21 cellular contexts compared by ENCODE assay signal in the genomic region with DNA sequence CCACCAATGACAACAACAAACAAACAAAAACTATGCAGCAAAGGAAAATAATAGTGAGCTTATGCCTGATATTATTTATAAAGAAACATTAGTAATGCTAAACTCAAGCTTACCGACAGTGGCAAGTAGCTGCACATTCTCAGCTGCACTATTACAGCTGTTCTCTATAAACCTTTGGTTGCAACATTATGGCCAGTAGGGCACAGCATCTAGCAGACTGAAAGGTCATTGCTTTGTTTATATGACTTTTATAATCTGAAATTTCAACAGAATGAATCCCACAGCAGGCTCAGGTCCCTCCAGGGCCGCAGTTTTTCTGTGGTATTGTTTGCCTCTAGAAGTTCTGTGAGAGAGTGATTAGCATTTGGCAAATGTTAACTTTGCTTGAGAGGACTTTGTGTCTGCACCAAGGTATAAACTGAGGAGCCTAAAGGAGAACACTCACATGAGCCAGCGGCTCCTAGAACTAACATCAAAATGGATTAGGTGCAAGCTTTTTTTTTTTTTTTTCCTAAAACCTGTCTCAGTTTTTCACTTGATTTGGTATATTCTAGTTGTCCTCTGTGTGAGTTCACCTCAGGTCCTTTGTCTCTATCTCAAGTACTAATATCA. TPM values are rescaled to one million over a fixed set of nuclear protein-coding genes. Genes with fewer than 3 reads are reported as not detected.
DNase-seq lines count a peak whose midpoint lies in the region; ATAC-seq, FAIRE-seq and TF ChIP-seq lines count a peak whose summit lies in the region.
"Had no signal": no experiment of that assay in that cellular context is flagged by ENCODE, and none has a peak within 500 bp of the region (broad histone marks: within the 10 kb centered on the region; RNA-seq: fewer than 3 reads in every experiment).

No MANE protein-coding gene starts in this region.

- no peak overlapping the region for H4K5ac ChIP-seq in H1 (ENCODE audit: insufficient read length, low read depth, low read length)

- no peaks in the 10 kb centered on the region for H3K36me3 ChIP-seq in HUES64 (ENCODE audit: insufficient read depth, low read length)
- no peaks in the 10 kb centered on the region for H3K36me3 ChIP-seq in H1 (ENCODE audit: control insufficient read depth in 2 of 4, insufficient read depth in 4 of 4, low read length in 3 of 4)
- H3K36me3 ChIP-seq in hepatocyte (replicated peaks; ENCODE audit: insufficient read depth, low read depth) = no peaks in the 10 kb centered on the region
- H3K36me3 ChIP-seq: SJSA1 had no signal

- H3K14ac ChIP-seq in H1 (ENCODE audit: insufficient read length) = no peak overlapping the region

- no peak overlapping the region for H3K4ac ChIP-seq in H1 (replicated peaks; ENCODE audit: insufficient read length, low read depth, low read length)

- 68% methylated on average over 3 of the region's 3 CpGs for WGBS in HUES64
- WGBS in H1 (ENCODE audit: extremely low coverage in 1 of 2, insufficient coverage in 1 of 2, insufficient read length in 1 of 2, insufficient replicate concordance in 2 of 2, low coverage in 1 of 2, low lambda C conversion rate in 2 of 2, missing lambda C conversion rate in 1 of 2), 2 experiments = 47% methylated on average over 3 of the region's 3 CpGs; no CpG with 5 or more reads in 1 of the 2 experiments
- 32% methylated on average over 3 of the region's 3 CpGs for WGBS in hepatocyte (ENCODE audit: low lambda C conversion rate, missing lambda C conversion rate)

- TF ChIP-seq POLR2A in H1 (IDR thresholded peaks at IDR 0.05; ENCODE audit: control extremely low read depth in 1 of 2, low read depth in 2 of 2, low read length in 2 of 2) = no peak

- ATAC-seq in GM19324 (IDR thresholded peaks at IDR 0.05; ENCODE audit: low FRiP score, unreplicated experiment) = no peak

- TF ChIP-seq CTCF in H1 (IDR thresholded peaks at IDR 0.05; ENCODE audit: control extremely low read depth in 1 of 3, insufficient read depth in 1 of 3, low read depth in 1 of 3, low read length in 3 of 3) = no peak
- TF ChIP-seq CTCF in hepatocyte (IDR thresholded peaks at IDR 0.05; ENCODE audit: poor library complexity) = no peak
- TF ChIP-seq CTCF in GM13976 (IDR thresholded peaks at IDR 0.05; ENCODE audit: borderline replicate concordance, control extremely low read depth, extremely low read depth, insufficient read depth, missing control alignments) = no peak

- H3K23me2 ChIP-seq in H1 (ENCODE audit: low read depth, low read length) = no peaks in the 10 kb centered on the region

- DNase-seq in H1 (ENCODE audit: low read depth in 1 of 2, low spot score in 2 of 2) = no peak
- peak; percentile 4 for DNase-seq in hepatocyte (ENCODE audit: low spot score)
- DNase-seq in skeletal muscle cell (ENCODE audit: low read depth) = peak; percentile 75
- no peak for DNase-seq in amygdala (lab: John Stamatoyannopoulos, UW)
- DNase-seq in T-helper 1 cell = no peak
- no peak for DNase-seq in GM13976 (ENCODE audit: low spot score)
- DNase-seq: DND-41, GOT3, IMR-90, Kasumi-1, NCI-H1105 treated with DMSO at 0.1 percent for 48 hours, NCI-H1694 treated with DMSO at 0.1 percent for 48 hours, NCI-H2107, NCI-H446, PC-9 had no signal

- H2AK5ac ChIP-seq in H1 (ENCODE audit: low read depth, low read length) = no peak overlapping the region

- TF ChIP-seq RAD21 in H1 (IDR thresholded peaks at IDR 0.05 in 1 of 2, conservative IDR thresholded peaks at IDR 0.05 in 1 of 2; ENCODE audit: low read depth in 2 of 2, low read length in 2 of 2) = no peak

- H3K4me1 ChIP-seq in HUES64 (ENCODE audit: insufficient read depth, low read length) (peaks cover 54% of the 10 kb centered on the region), H1 (replicated peaks in 1 of 4; ENCODE audit: control insufficient read depth in 3 of 4, insufficient read depth in 4 of 4, low read length in 3 of 4) (peaks cover 0 to 14% (median 11%) of the 10 kb centered on the region in 4 experiments; a peak in 4 of 7 replicates), hepatocyte (ENCODE audit: insufficient read depth) (no peaks in the 10 kb centered on the region)
- H3K4me1 ChIP-seq: SJSA1 had no signal

- H3K79me1 ChIP-seq in H1 (ENCODE audit: low read depth, low read length) = no peaks in the 10 kb centered on the region

- peak overlapping the region; percentile 38; the same call in 1 of the 2 replicates for H3K27ac ChIP-seq in HUES64 (ENCODE audit: low read depth, low read length)
- H3K27ac ChIP-seq in H1 (ENCODE audit: low read depth, low read length) = no peak overlapping the region
- no peak overlapping the region for H3K27ac ChIP-seq in hepatocyte
- H3K27ac ChIP-seq: C4-2B, PC-9, SJSA1 had no signal

- H3K23ac ChIP-seq in H1 (ENCODE audit: insufficient read length) = no peak overlapping the region

- peak overlapping the region; percentile 75 for H2BK120ac ChIP-seq in H1 (replicated peaks; ENCODE audit: low read depth, low read length)

- H2BK12ac ChIP-seq in H1 (ENCODE audit: low read depth, low read length) = no peak overlapping the region

- peak overlapping the region in 1 of 2 experiments; percentile 19; a peak in 1 of 4 replicates for H3K4me2 ChIP-seq in H1 (ENCODE audit: insufficient read depth in 1 of 2, low read depth in 2 of 2, low read length in 2 of 2)
- peak overlapping the region; percentile 18 for H3K4me2 ChIP-seq in hepatocyte
- H3K4me2 ChIP-seq: PC-9 had no signal

- CTCF ChIA-PET in H1 (lab: Charles Lee; ENCODE audit: partially characterized antibody) = interaction anchor here (0.6 to 1.4 kb wide), 4 partner anchors 9 to 543 kb away, joined by 3 to 5 read pairs (median 3); no protein-coding TSS in a partner anchor

- no peak overlapping the region; the same call in 1 of the 2 replicates for H3K18ac ChIP-seq in H1 (ENCODE audit: extremely low read depth, low read length)

- no peak overlapping the region for H3K56ac ChIP-seq in H1 (replicated peaks; ENCODE audit: insufficient read length, low read depth, low read length)

- no peak overlapping the region for H4K8ac ChIP-seq in H1 (ENCODE audit: extremely low read depth, insufficient read depth, low read length)

- H2BK15ac ChIP-seq in H1 (ENCODE audit: low read length) = no peak overlapping the region

- in situ Hi-C loops in GM13976 (cut with MboI; ENCODE audit: low sequenced_read_pairs, unreplicated experiment) = no loop called here

- no peak for FAIRE-seq in H1 (lab: Jason Lieb, UNC)
- FAIRE-seq: G401.6, GM18507 had no signal

- no peaks in the 10 kb centered on the region for H3K9me2 ChIP-seq in hepatocyte (replicated peaks; ENCODE audit: insufficient read depth)

- no peak overlapping the region for H2AFZ ChIP-seq in H1 (ENCODE audit: low read length)
- no peak overlapping the region for H2AFZ ChIP-seq in hepatocyte
- H2AFZ ChIP-seq: PC-9 had no signal

- H3K9me3 ChIP-seq in HUES64 (ENCODE audit: insufficient read depth, low read depth, low read length) = no peaks in the 10 kb centered on the region
- no peaks in the 10 kb centered on the region for H3K9me3 ChIP-seq in H1 (ENCODE audit: insufficient read depth in 2 of 2, low read depth in 1 of 2, low read length in 1 of 2)
- no peaks in the 10 kb centered on the region for H3K9me3 ChIP-seq in hepatocyte (ENCODE audit: low read depth)
- H3K9me3 ChIP-seq: SJSA1 had no signal

- H3K9ac ChIP-seq in HUES64 (ENCODE audit: low read depth, low read length) = no peak overlapping the region
- no peak overlapping the region for H3K9ac ChIP-seq in H1 (replicated peaks in 1 of 4; ENCODE audit: extremely low read depth in 1 of 4, low read depth in 3 of 4, low read length in 3 of 4)

- no peaks in the 10 kb centered on the region for H3K79me2 ChIP-seq in H1 (ENCODE audit: control insufficient read depth in 1 of 2, insufficient read depth in 2 of 2, low read length in 2 of 2)
- no peaks in the 10 kb centered on the region for H3K79me2 ChIP-seq in hepatocyte

- POLR2A ChIA-PET in H1 (lab: Charles Lee; ENCODE audit: partially characterized antibody) = no interaction called here

- H2BK5ac ChIP-seq in H1 (ENCODE audit: low read depth, low read length) = no peak overlapping the region

- no peak for TF ChIP-seq EP300 in H1 (IDR thresholded peaks at IDR 0.05; ENCODE audit: borderline replicate concordance in 1 of 2, low read depth in 2 of 2, low read length in 2 of 2)

- H3K4me3 ChIP-seq in HUES64 (ENCODE audit: low read length) (no peak overlapping the region), H1 (ENCODE audit: extremely low read depth in 1 of 4, insufficient read depth in 2 of 4, low read depth in 3 of 4, low read length in 4 of 4) (no peak overlapping the region), hepatocyte (no peak overlapping the region), skeletal muscle cell (ENCODE audit: low read depth, low read length) (no peak overlapping the region)
- H3K4me3 ChIP-seq: PC-9, SJSA1 had no signal

- no peaks in the 10 kb centered on the region for H3K27me3 ChIP-seq in HUES64 (ENCODE audit: insufficient read depth, low read length)
- H3K27me3 ChIP-seq in H1 (replicated peaks in 1 of 4; ENCODE audit: control insufficient read depth in 3 of 4, extremely low read depth in 1 of 4, insufficient read depth in 3 of 4, low read length in 3 of 4) = no peaks in the 10 kb centered on the region
- no peaks in the 10 kb centered on the region for H3K27me3 ChIP-seq in hepatocyte
- H3K27me3 ChIP-seq: SJSA1 had no signal

- H4K91ac ChIP-seq in H1 (replicated peaks; ENCODE audit: insufficient read length, low read length) = no peak overlapping the region

- no peak overlapping the region for H2BK20ac ChIP-seq in H1 (ENCODE audit: low read length)

- H4K20me1 ChIP-seq in H1 (replicated peaks in 1 of 2; ENCODE audit: control insufficient read depth in 1 of 2, insufficient read depth in 2 of 2, low read length in 2 of 2) = no peaks in the 10 kb centered on the region
- H4K20me1 ChIP-seq in hepatocyte (ENCODE audit: insufficient read depth, poor library complexity, severe bottlenecking) = no peaks in the 10 kb centered on the region

TF ChIP-seq in H1, 55 proteins besides CTCF, POLR2A, EP300 and RAD21 (continues in another document):
- TF ChIP-seq TAF7 (optimal IDR thresholded peaks at IDR 0.05; ENCODE audit: borderline replicate concordance, low read depth, low read length) = no peak
- TF ChIP-seq CEBPB (IDR thresholded peaks at IDR 0.05; ENCODE audit: low read depth, low read length) = no peak
- no peak for TF ChIP-seq EGR1 (IDR thresholded peaks at IDR 0.05; ENCODE audit: borderline replicate concordance, low read depth, low read length)
- TF ChIP-seq TAF1 (IDR thresholded peaks at IDR 0.05; ENCODE audit: low read depth, low read length) = no peak

RNA-seq across cellular contexts. Expression of gene IZUMO3, which starts 58.3 kb away (rescaled TPM):
- polyA plus RNA-seq in HUES64 (2013, experiment 1 of 2) = not detected
- not detected for polyA plus RNA-seq in HUES64 (2013, experiment 2 of 2)
- total RNA-seq in H1 (2021; fragmentation: NEBNext Ultra II Directional; extraction: Animal tissue kit (Norgen Biotek cat#: 25700)) = not detected in 2 replicates
- not detected in 2 replicates for polyA plus RNA-seq in H1 (2011; rRNA removed)
- not detected for polyA plus RNA-seq in H1 (2011; cell fraction: cytosol; rRNA removed)
- polyA plus RNA-seq in H1 (2011; cell fraction: nucleus; rRNA removed) = not detected
- not detected in 4 replicates for polyA plus RNA-seq in H1 (2012, experiment 1 of 2)
- not detected for polyA plus RNA-seq in H1 (2012, experiment 2 of 2)
- not detected for polyA plus RNA-seq in H1 (2013, experiment 1 of 2)
- polyA plus RNA-seq in H1 (2013, experiment 2 of 2) = not detected
- not detected in 2 replicates for polyA minus RNA-seq in H1 (2011; rRNA and poly(A)+ RNA removed)
- polyA minus RNA-seq in H1 (2011; cell fraction: cytosol; rRNA and poly(A)+ RNA removed) = not detected
- not detected for polyA minus RNA-seq in H1 (2011; cell fraction: nucleus; rRNA and poly(A)+ RNA removed)
- not detected in 2 replicates for total RNA-seq in hepatocyte
- polyA plus RNA-seq in hepatocyte = not detected in 2 replicates
- total RNA-seq: IMR-90, PC-9, SJSA1 had no signal
- polyA plus RNA-seq: IMR-90 had no signal

Comparison
In these comparisons a context has a peak if more than half of its experiments do, and no peak if none do; other contexts are left out.
1. DNase-seq: peak in hepatocyte (single experiment) and skeletal muscle cell (single experiment); none in H1 (0 of 2), amygdala (0 of 56), T-helper 1 cell (0 of 5) and GM13976 (single experiment).